8 cellular contexts compared by ENCODE assay signal in genomic region chr20:46562373-46563169, GRCh38.
DNase-seq lines count a peak whose midpoint lies in the region; ATAC-seq, FAIRE-seq and TF ChIP-seq lines count a peak whose summit lies in the region.

No MANE protein-coding gene starts in this region.

- no peak overlapping the region for H3K27ac Mint-ChIP-seq in nephron progenitor cell
- no peak overlapping the region for H3K27ac Mint-ChIP-seq in stimulated activated naive CD8-positive, alpha-beta T cell treated with anti-CD3 and anti-CD28 coated beads, Interleukin-15, amount 100 ng/mL, for 72 hours

- H3K27me3 Mint-ChIP-seq in nephron progenitor cell (ENCODE audit: low read depth, poor library complexity), result peaks cover 6% of the 10 kb centered on the region
- peaks cover 5% of the 10 kb centered on the region for H3K27me3 Mint-ChIP-seq in stimulated activated naive CD8-positive, alpha-beta T cell treated with anti-CD3 and anti-CD28 coated beads, Interleukin-15, amount 100 ng/mL, for 72 hours

- peak; percentile 42 for FAIRE-seq in RCC 7860 (lab: Jason Lieb, UNC)

- no peaks in the 10 kb centered on the region for H3K9me3 Mint-ChIP-seq in nephron progenitor cell
- H3K9me3 Mint-ChIP-seq in stimulated activated naive CD8-positive, alpha-beta T cell treated with anti-CD3 and anti-CD28 coated beads, Interleukin-15, amount 100 ng/mL, for 72 hours, result no peaks in the 10 kb centered on the region

- peak; percentile 70 for ATAC-seq in stimulated activated naive CD8-positive, alpha-beta T cell treated with anti-CD3 and anti-CD28 coated beads, Interleukin-15, amount 100 ng/mL, for 72 hours
- ATAC-seq in HG03039 (IDR thresholded peaks at IDR 0.05; ENCODE audit: unreplicated experiment), result no peak

- peak; percentile 93 for DNase-seq in GM03348 (ENCODE audit: low spot score)
- peak in 46 of 76 experiments; percentile 2 to 55 (median 24) for DNase-seq in HUDEP-2 (lab: John Stamatoyannopoulos, UW; ENCODE audit: unreplicated experiment in 76 of 76)
- peak; percentile 21 for DNase-seq in RCC 7860 (ENCODE audit: low spot score)
- peak; percentile 14 to 29 for DNase-seq in activated T-helper 1 cell treated with anti-CD3 and anti-CD28 coated beads, Interleukin-2, amount 50 U/mL, for 16 hours (ENCODE audit: low read depth in 1 of 2, low spot score in 1 of 2)
- peak; percentile 41 for DNase-seq in fibroblast of the conjunctiva (ENCODE audit: low read depth)
- DNase-seq in nephron progenitor cell, result peak; percentile 78
- peak; percentile 52 to 68 for DNase-seq in stimulated activated naive CD8-positive, alpha-beta T cell treated with anti-CD3 and anti-CD28 coated beads, Interleukin-15, amount 100 ng/mL, for 72 hours

- peaks cover 33% of the 10 kb centered on the region for H3K4me1 Mint-ChIP-seq in nephron progenitor cell
- H3K4me1 Mint-ChIP-seq in stimulated activated naive CD8-positive, alpha-beta T cell treated with anti-CD3 and anti-CD28 coated beads, Interleukin-15, amount 100 ng/mL, for 72 hours, result peaks cover 29% of the 10 kb centered on the region

- no peak overlapping the region for H3K4me3 Mint-ChIP-seq in nephron progenitor cell
- H3K4me3 Mint-ChIP-seq in stimulated activated naive CD8-positive, alpha-beta T cell treated with anti-CD3 and anti-CD28 coated beads, Interleukin-15, amount 100 ng/mL, for 72 hours, result no peak overlapping the region

- peak; percentile 83 for TF ChIP-seq CTCF in nephron progenitor cell (IDR thresholded peaks at IDR 0.05)

- no peaks in the 10 kb centered on the region for H3K36me3 Mint-ChIP-seq in nephron progenitor cell (ENCODE audit: low read depth)

Comparison
In these comparisons a context has a peak if more than half of its experiments do, and no peak if none do; other contexts are left out.
1. DNase-seq: peak in every context shown above with its lines; median percentile 93 in GM03348; 78 in nephron progenitor cell; 60 in stimulated activated naive CD8-positive, alpha-beta T cell treated with anti-CD3 and anti-CD28 coated beads, Interleukin-15, amount 100 ng/mL, for 72 hours; 41 in fibroblast of the conjunctiva; 24 in HUDEP-2; 22 in activated T-helper 1 cell treated with anti-CD3 and anti-CD28 coated beads, Interleukin-2, amount 50 U/mL, for 16 hours; 21 in RCC 7860.